11 cellular contexts compared by ENCODE assay signal in the genomic region with DNA sequence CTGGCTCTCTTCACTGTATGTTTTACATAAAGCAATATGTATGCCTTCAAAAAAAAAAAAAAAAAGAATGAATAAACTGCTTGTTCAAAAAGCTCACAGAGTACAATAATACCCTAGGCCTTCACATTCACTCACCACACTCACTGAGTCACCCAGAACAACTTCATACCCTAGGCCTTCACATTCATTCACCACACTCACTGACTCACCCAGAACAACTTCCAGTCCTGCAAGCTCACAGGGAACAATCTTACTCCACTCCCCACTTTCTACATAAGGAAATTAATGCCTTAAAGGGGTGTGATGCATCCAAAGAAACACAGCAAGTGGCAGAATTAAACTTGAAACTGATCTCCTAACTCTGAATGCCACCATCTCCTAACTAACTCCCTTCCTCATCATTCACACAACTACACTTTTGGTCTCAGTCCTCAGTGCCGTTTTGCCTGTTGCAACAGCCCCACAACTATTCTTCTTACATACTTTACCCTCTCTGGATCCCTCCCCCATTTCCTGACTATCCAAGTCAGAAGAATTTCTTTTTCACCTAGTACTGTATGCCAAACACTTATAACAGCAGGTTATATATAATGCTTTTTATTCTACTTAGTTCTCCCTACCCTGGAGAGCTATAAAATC. TPM values are rescaled to one million over a fixed set of nuclear protein-coding genes. Genes with fewer than 3 reads are reported as not detected.
DNase-seq lines count a peak whose midpoint lies in the region; ATAC-seq, FAIRE-seq and TF ChIP-seq lines count a peak whose summit lies in the region.
"Had no signal": no experiment of that assay in that cellular context is flagged by ENCODE, and none has a peak within 500 bp of the region (broad histone marks: within the 10 kb centered on the region; RNA-seq: fewer than 3 reads in every experiment).

No MANE protein-coding gene starts in this region.

- POLR2A ChIA-PET in A549 (lab: Yijun Ruan, JAX) = interaction anchor here (0.6 kb wide), 1 partner anchor 77 kb away, joined by 3 read pairs; no protein-coding TSS in a partner anchor

- H3K4me2 ChIP-seq in A549 = peak overlapping the region; percentile 67

- peak; percentile 72 to 75 for ATAC-seq in A549
- ATAC-seq in activated T-helper 17 cell treated with anti-CD3 and anti-CD28 coated beads, Interleukin-2, amount 50 U/mL, for 72 hours (replicated peaks) = peak; percentile 100
- no peak for ATAC-seq in HG03520 (IDR thresholded peaks at IDR 0.05; ENCODE audit: unreplicated experiment)
- ATAC-seq in Right ventricle myocardium superior (ENCODE audit: poor library complexity) = no peak

- peak; percentile 10 to 68 for DNase-seq in A549 (ENCODE audit: low read depth in 1 of 2, low spot score in 1 of 2)
- DNase-seq in HFF-Myc (ENCODE audit: extremely low read depth, low read depth) = peak; percentile 70
- DNase-seq in kidney glomerular epithelial cell (lab: John Stamatoyannopoulos, UW) = peak; percentile 98
- DNase-seq in iPS-NIHi7 (ENCODE audit: extremely low spot score) = no peak
- DNase-seq in superior temporal gyrus (ENCODE audit: extremely low spot score) = no peak
- no peak for DNase-seq in Right ventricle myocardium superior

- peak overlapping the region; percentile 79 to 81 for H3K27ac ChIP-seq in A549
- H3K27ac ChIP-seq: coronary artery had no signal

- CTCF ChIA-PET in A549 (lab: Yijun Ruan, JAX) = interaction anchor here (0.9 to 2.5 kb wide), 2 partner anchors 44 to 125 kb away, joined by 4 to 12 read pairs; no protein-coding TSS in a partner anchor

- H3K4me1 ChIP-seq in A549 = peaks cover 46% of the 10 kb centered on the region

- no peak overlapping the region for H3K4me3 ChIP-seq in A549
- no peak overlapping the region for H3K4me3 ChIP-seq in HFF-Myc (replicated peaks; ENCODE audit: low read depth, low read length)
- H3K4me3 ChIP-seq: coronary artery had no signal

- peaks cover 5% of the 10 kb centered on the region for H3K4me1 Mint-ChIP-seq in activated T-helper 17 cell treated with anti-CD3 and anti-CD28 coated beads, Interleukin-2, amount 50 U/mL, for 72 hours
- H3K4me1 Mint-ChIP-seq: nephron had no signal

- no peak for FAIRE-seq in A549 (lab: Jason Lieb, UNC)
- FAIRE-seq: H1 had no signal

- TF ChIP-seq CTCF in A549 (IDR thresholded peaks at IDR 0.05) (no peak), HFF-Myc (IDR thresholded peaks at IDR 0.05; ENCODE audit: low read depth, low read length, missing control alignments) (no peak)

- WGBS in A549 (ENCODE audit: missing lambda C conversion rate) = 13% methylated on average over 1 of the region's 1 CpG

- no peak overlapping the region for H3K27ac Mint-ChIP-seq in activated T-helper 17 cell treated with anti-CD3 and anti-CD28 coated beads, Interleukin-2, amount 50 U/mL, for 72 hours
- H3K27ac Mint-ChIP-seq: nephron had no signal

- no peak for TF ChIP-seq RAD21 in A549 (conservative IDR thresholded peaks at IDR 0.05 in 1 of 2, IDR thresholded peaks at IDR 0.05 in 1 of 2)

- no peaks in the 10 kb centered on the region for H3K9me3 ChIP-seq in A549

- intact Hi-C loops in Right ventricle myocardium superior (cut with DNase I) = no loop called here

- H3K36me3 Mint-ChIP-seq in activated T-helper 17 cell treated with anti-CD3 and anti-CD28 coated beads, Interleukin-2, amount 50 U/mL, for 72 hours (ENCODE audit: low read depth) = no peaks in the 10 kb centered on the region

- H3K9me3 Mint-ChIP-seq in activated T-helper 17 cell treated with anti-CD3 and anti-CD28 coated beads, Interleukin-2, amount 50 U/mL, for 72 hours = no peaks in the 10 kb centered on the region
- H3K9me3 Mint-ChIP-seq: nephron had no signal

- no peak for TF ChIP-seq EP300 in A549 (IDR thresholded peaks at IDR 0.05)

- TF ChIP-seq POLR2A in A549 (IDR thresholded peaks at IDR 0.05; ENCODE audit: low read length) = no peak

- H3K4me3 Mint-ChIP-seq in activated T-helper 17 cell treated with anti-CD3 and anti-CD28 coated beads, Interleukin-2, amount 50 U/mL, for 72 hours = no peak overlapping the region
- H3K4me3 Mint-ChIP-seq: nephron had no signal

- H3K27me3 Mint-ChIP-seq in activated T-helper 17 cell treated with anti-CD3 and anti-CD28 coated beads, Interleukin-2, amount 50 U/mL, for 72 hours = no peaks in the 10 kb centered on the region

TF ChIP-seq in A549, 52 proteins besides CTCF, POLR2A, EP300 and RAD21:
- peak; percentile 43; the same call in 1 of the 2 replicates for TF ChIP-seq JUNB (IDR thresholded peaks at IDR 0.05)
- TF ChIP-seq, protein P1, sequence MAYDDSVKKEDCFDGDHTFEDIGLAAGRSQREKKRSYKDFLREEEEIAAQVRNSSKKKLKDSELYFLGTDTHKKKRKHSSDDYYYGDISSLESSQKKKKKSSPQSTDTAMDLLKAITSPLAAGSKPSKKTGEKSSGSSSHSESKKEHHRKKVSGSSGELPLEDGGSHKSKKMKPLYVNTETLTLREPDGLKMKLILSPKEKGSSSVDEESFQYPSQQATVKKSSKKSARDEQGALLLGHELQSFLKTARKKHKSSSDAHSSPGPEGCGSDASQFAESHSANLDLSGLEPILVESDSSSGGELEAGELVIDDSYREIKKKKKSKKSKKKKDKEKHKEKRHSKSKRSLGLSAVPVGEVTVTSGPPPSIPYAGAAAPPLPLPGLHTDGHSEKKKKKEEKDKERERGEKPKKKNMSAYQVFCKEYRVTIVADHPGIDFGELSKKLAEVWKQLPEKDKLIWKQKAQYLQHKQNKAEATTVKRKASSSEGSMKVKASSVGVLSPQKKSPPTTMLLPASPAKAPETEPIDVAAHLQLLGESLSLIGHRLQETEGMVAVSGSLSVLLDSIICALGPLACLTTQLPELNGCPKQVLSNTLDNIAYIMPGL (CRISPR knock-in tag; IDR thresholded peaks at IDR 0.05; ENCODE audit: borderline replicate concordance) = no peak
- no peak for TF ChIP-seq ZFP36 (IDR thresholded peaks at IDR 0.05; ENCODE audit: borderline replicate concordance, partially characterized antibody)
- TF ChIP-seq BHLHE40 (IDR thresholded peaks at IDR 0.05; ENCODE audit: low read depth, low read length) = no peak
- no peak for TF ChIP-seq NR3C1 (IDR thresholded peaks at IDR 0.05)
- no peak for TF ChIP-seq NPAS2 (CRISPR knock-in tag; IDR thresholded peaks at IDR 0.05; ENCODE audit: borderline replicate concordance)
- no peak for TF ChIP-seq TFCP2L1 (CRISPR knock-in tag; IDR thresholded peaks at IDR 0.05)
- TF ChIP-seq, protein P2, sequence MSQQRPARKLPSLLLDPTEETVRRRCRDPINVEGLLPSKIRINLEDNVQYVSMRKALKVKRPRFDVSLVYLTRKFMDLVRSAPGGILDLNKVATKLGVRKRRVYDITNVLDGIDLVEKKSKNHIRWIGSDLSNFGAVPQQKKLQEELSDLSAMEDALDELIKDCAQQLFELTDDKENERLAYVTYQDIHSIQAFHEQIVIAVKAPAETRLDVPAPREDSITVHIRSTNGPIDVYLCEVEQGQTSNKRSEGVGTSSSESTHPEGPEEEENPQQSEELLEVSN (IDR thresholded peaks at IDR 0.05; ENCODE audit: borderline replicate concordance, low read depth) = no peak
- 0 out of 4 replicates have a peak, but pooled peaks of 1 of the 2 experiments have one; percentile 8 for TF ChIP-seq CEBPB (IDR thresholded peaks at IDR 0.05)
- TF ChIP-seq FOSB (CRISPR knock-in tag; IDR thresholded peaks at IDR 0.05) = no peak
- no peak; the same call in 1 of the 2 replicates for TF ChIP-seq FOSL2 (IDR thresholded peaks at IDR 0.05)
- TF ChIP-seq FOSL2 (CRISPR knock-in tag; IDR thresholded peaks at IDR 0.05) = peak; percentile 59
- TF ChIP-seq, protein P3, sequence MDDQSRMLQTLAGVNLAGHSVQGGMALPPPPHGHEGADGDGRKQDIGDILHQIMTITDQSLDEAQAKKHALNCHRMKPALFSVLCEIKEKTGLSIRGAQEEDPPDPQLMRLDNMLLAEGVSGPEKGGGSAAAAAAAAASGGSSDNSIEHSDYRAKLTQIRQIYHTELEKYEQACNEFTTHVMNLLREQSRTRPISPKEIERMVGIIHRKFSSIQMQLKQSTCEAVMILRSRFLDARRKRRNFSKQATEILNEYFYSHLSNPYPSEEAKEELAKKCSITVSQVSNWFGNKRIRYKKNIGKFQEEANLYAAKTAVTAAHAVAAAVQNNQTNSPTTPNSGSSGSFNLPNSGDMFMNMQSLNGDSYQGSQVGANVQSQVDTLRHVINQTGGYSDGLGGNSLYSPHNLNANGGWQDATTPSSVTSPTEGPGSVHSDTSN (IDR thresholded peaks at IDR 0.05) = no peak
- TF ChIP-seq, protein P4, sequence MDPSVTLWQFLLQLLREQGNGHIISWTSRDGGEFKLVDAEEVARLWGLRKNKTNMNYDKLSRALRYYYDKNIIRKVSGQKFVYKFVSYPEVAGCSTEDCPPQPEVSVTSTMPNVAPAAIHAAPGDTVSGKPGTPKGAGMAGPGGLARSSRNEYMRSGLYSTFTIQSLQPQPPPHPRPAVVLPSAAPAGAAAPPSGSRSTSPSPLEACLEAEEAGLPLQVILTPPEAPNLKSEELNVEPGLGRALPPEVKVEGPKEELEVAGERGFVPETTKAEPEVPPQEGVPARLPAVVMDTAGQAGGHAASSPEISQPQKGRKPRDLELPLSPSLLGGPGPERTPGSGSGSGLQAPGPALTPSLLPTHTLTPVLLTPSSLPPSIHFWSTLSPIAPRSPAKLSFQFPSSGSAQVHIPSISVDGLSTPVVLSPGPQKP (IDR thresholded peaks at IDR 0.05; ENCODE audit: low read depth, low read length) = no peak
- TF ChIP-seq HOXA7 (CRISPR knock-in tag; IDR thresholded peaks at IDR 0.05) = no peak

RNA-seq across cellular contexts. Expression of a gene that starts 34.2 kb away (rescaled TPM):
- polyA plus RNA-seq in A549 (2011; rRNA removed) (2.6 and 2.8 TPM in 2 replicates), A549 (2017; fragmentation: RNase III; extraction: RNeasy Plus Mini Kit Qiagen cat#74134 plus additional on column Dnase treatment) (0.99 to 1.6 TPM (median 1.1 TPM) in 3 replicates)
- 1.5 and 1.9 TPM in 2 replicates for polyA plus RNA-seq in A549 (2012; cell fraction: cytosol; rRNA removed)
- 2.1 and 2.4 TPM in 2 replicates for polyA plus RNA-seq in A549 (2012; cell fraction: nucleus; rRNA removed)
- 13.1 and 16.1 TPM in 2 replicates for polyA minus RNA-seq in A549 (2011; rRNA and poly(A)+ RNA removed)
- 1 to 10 TPM in 1 of 2 donors, under 1 TPM in 1; 0.82 to 1.1 TPM for total RNA-seq in activated T-helper 17 cell treated with anti-CD3 and anti-CD28 coated beads, Interleukin-2, amount 50 U/mL, for 72 hours
- total RNA-seq in Right ventricle myocardium superior = 44.2 TPM

Comparison
In these comparisons a context has a peak if more than half of its experiments do, and no peak if none do; other contexts are left out.
1. ATAC-seq: peak in A549 (2 of 2) and activated T-helper 17 cell treated with anti-CD3 and anti-CD28 coated beads, Interleukin-2, amount 50 U/mL, for 72 hours (single experiment); none in HG03520 (single experiment) and Right ventricle myocardium superior (single experiment).
2. DNase-seq: peak in A549 (2 of 2), HFF-Myc (single experiment) and kidney glomerular epithelial cell (single experiment); none in iPS-NIHi7 (single experiment), superior temporal gyrus (single experiment) and Right ventricle myocardium superior (single experiment).
3. RNA of a gene that starts 34.2 kb away (total RNA-seq): 44.2 TPM in Right ventricle myocardium superior (single experiment); 0.82 to 1.1 TPM in activated T-helper 17 cell treated with anti-CD3 and anti-CD28 coated beads, Interleukin-2, amount 50 U/mL, for 72 hours; every median in the first group is over 10 times any median in the second.